Comparison of ENCODE assay signal across 31 cellular contexts in genomic region chr10:86020139-86020538, GRCh38.
"Had no signal": no experiment of that assay in that cellular context is flagged by ENCODE, and none has a peak within 500 bp of the region (broad histone marks: within the 10 kb centered on the region; RNA-seq: fewer than 3 reads in every experiment).

No MANE protein-coding gene starts in this region.

- H3K36me3 Mint-ChIP-seq: activated naive CD8-positive, alpha-beta T cell; immature natural killer cell; naive thymus-derived CD4-positive, alpha-beta T cell; type B pancreatic cell had no signal

- H3K4me1 ChIP-seq: adrenal gland, ascending aorta, left lung, sigmoid colon had no signal

- H3K4me3 Mint-ChIP-seq: activated naive CD8-positive, alpha-beta T cell; activated T-cell treated with anti-CD3 and anti-CD28 coated beads, Interleukin-2, amount 50 U/mL, for 4 hours; effector memory CD8-positive, alpha-beta T cell; immature natural killer cell; naive thymus-derived CD4-positive, alpha-beta T cell; neural crest cell; type B pancreatic cell had no signal

- ATAC-seq: activated T-cell treated with anti-CD3 and anti-CD28 coated beads, Interleukin-2, amount 50 U/mL, for 4 hours; effector memory CD8-positive, alpha-beta T cell; esophagus mucosa; left lung; naive thymus-derived CD4-positive, alpha-beta T cell had no signal

- H3K79me2 ChIP-seq: hepatocyte had no signal

- H3K27me3 ChIP-seq: adrenal gland, ascending aorta, brain microvascular endothelial cell, dorsolateral prefrontal cortex, hepatocyte, left lung, sigmoid colon had no signal

- H3K27ac ChIP-seq: adrenal gland, ascending aorta, brain microvascular endothelial cell, hepatocyte, left lung, sigmoid colon, thoracic aorta had no signal

- H3K4me2 ChIP-seq: hepatocyte had no signal

- H3K27me3 Mint-ChIP-seq: activated naive CD8-positive, alpha-beta T cell; effector memory CD8-positive, alpha-beta T cell; type B pancreatic cell had no signal

- H3K4me3 ChIP-seq: adrenal gland, ascending aorta, dorsolateral prefrontal cortex, hepatocyte, left lung, lung, sigmoid colon, thoracic aorta had no signal

- H3K36me3 ChIP-seq: adrenal gland, ascending aorta, brain microvascular endothelial cell, left lung, sigmoid colon, thoracic aorta had no signal

- H3K9me3 ChIP-seq: adrenal gland, ascending aorta, left lung, sigmoid colon, thoracic aorta had no signal

- H3K27ac Mint-ChIP-seq: activated naive CD8-positive, alpha-beta T cell; activated T-helper 2 cell treated with anti-CD3 and anti-CD28 coated beads, Interferon-gamma antibody, Interleukin-2, Interleukin-4, amounts not matched to agents 10 μg/mL and 5 μg/mL and 100 μg/mL, durations not matched to agents 14 hours and 24 hours and 36 hours; effector memory CD8-positive, alpha-beta T cell; immature natural killer cell; naive thymus-derived CD4-positive, alpha-beta T cell; type B pancreatic cell had no signal

- DNase-seq: activated CD4-positive, alpha-beta T cell treated with anti-CD3 and anti-CD28 coated beads for 4 hours; activated CD4-positive, alpha-beta T cell treated with anti-CD3 and anti-CD28 coated beads, Interleukin-2, amount 50 U/mL, for 48 hours; activated CD4-positive, CD25-positive, alpha-beta regulatory T cell; activated CD8-positive, alpha-beta memory T cell treated with anti-CD3 and anti-CD28 coated beads, Interleukin-2, amount 50 U/mL, for 48 hours; activated naive CD4-positive, alpha-beta T cell; activated T-cell treated with anti-CD3 and anti-CD28 coated beads, Interleukin-2, amount 50 U/mL, for 4 hours; adrenal gland; brain microvascular endothelial cell; caudate nucleus; effector memory CD8-positive, alpha-beta T cell; foreskin melanocyte; immature natural killer cell; kidney glomerular epithelial cell; naive thymus-derived CD4-positive, alpha-beta T cell; occipital lobe; retina; sigmoid colon; stimulated activated CD4-positive, alpha-beta T cell treated with anti-CD3 and anti-CD28 coated beads, Interleukin-2, amount 100 ng/mL, for 48 hours; stimulated activated naive CD4-positive, alpha-beta T cell treated with Interleukin-2 at 50 U/mL for 16 hours; T-helper 9 cell had no signal

- H2AFZ ChIP-seq: hepatocyte had no signal

- H3K9me3 Mint-ChIP-seq: activated T-cell treated with anti-CD3 and anti-CD28 coated beads, Interleukin-2, amount 50 U/mL, for 4 hours; activated T-helper 2 cell treated with anti-CD3 and anti-CD28 coated beads, Interferon-gamma antibody, Interleukin-2, Interleukin-4, amounts not matched to agents 10 μg/mL and 5 μg/mL and 100 μg/mL, durations not matched to agents 14 hours and 24 hours and 36 hours; effector memory CD8-positive, alpha-beta T cell; immature natural killer cell; naive thymus-derived CD4-positive, alpha-beta T cell; neural crest cell; type B pancreatic cell had no signal

- H3K4me1 Mint-ChIP-seq: immature natural killer cell, neural crest cell had no signal
